Comparison of ENCODE assay signal across 21 cellular contexts in the genomic region with DNA sequence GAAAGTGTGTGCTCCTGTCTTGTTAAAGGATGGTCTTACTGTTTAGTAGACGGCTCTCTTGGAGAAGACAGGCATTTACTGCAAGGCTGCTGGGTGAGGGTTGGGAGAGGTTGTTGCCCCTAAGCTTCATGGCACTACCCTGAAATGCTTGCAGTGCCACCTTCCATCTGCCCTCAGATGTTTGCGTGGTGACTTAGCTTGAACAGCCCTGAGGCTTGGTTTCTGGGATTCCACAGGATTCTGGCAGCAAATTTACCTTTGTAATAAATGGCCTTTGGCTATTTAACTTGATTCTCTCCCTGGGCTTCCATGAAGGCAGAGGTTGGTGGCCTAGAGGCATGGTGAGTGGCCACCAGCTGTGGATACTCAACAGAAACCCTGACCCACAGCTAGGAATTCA. TPM values are rescaled to one million over a fixed set of nuclear protein-coding genes. Genes with fewer than 3 reads are reported as not detected.
"Had no signal": no experiment of that assay in that cellular context is flagged by ENCODE, and none has a peak within 500 bp of the region (broad histone marks: within the 10 kb centered on the region; RNA-seq: fewer than 3 reads in every experiment).

No MANE protein-coding gene starts in this region.

- H3K27me3 ChIP-seq: SJSA1 had no signal

- DNase-seq: Kasumi-1, NCI-H1048, NCI-H1105, NCI-H1417, NCI-H1436 treated with DMSO at 0.1 percent for 48 hours, NCI-H1694, NCI-H187 treated with DMSO at 0.1 percent for 48 hours, NCI-H2081, NCI-H2107, NCI-H2227 treated with DMSO at 0.1 percent for 48 hours, NCI-H524, NCI-H526 treated with DMSO at 0.1 percent for 48 hours, NCI-H748 treated with DMSO at 0.1 percent for 48 hours, SIG-M5 had no signal

- H3K9me3 Mint-ChIP-seq: IgD-negative memory B cell had no signal

- H3K27ac Mint-ChIP-seq: IgD-negative memory B cell had no signal

- H3K27me3 Mint-ChIP-seq: IgD-negative memory B cell had no signal

- H3K4me3 ChIP-seq: K562, SJSA1, SK-N-MC had no signal

- H3K4me2 ChIP-seq: KMS-11 had no signal

- H3K4me1 Mint-ChIP-seq: IgD-negative memory B cell had no signal

- H3K27ac ChIP-seq: HL-60, KMS-11, SJSA1, SK-N-MC had no signal

- H3K9me3 ChIP-seq: SJSA1 had no signal

- H3K4me1 ChIP-seq: SJSA1 had no signal

- H3K36me3 ChIP-seq: SJSA1 had no signal

RNA-seq across cellular contexts. Expression of a gene that starts 11.6 kb away (rescaled TPM):
- total RNA-seq: SJSA1; T-helper 1 cell treated with Interleukin-12 subunit alpha and Interleukin-12 subunit beta and Interleukin-4 antibody, amounts not matched to agents 30 ng/mL and 1 ng/mL, for 36 hours had no signal

RNA-seq across cellular contexts. Expression of a gene that starts 50.2 kb away (rescaled TPM):
- total RNA-seq: T-helper 1 cell treated with Interleukin-12 subunit alpha and Interleukin-12 subunit beta and Interleukin-4 antibody, amounts not matched to agents 30 ng/mL and 1 ng/mL, for 36 hours had no signal
